20 cellular contexts compared by ENCODE assay signal in genomic region chr14:77046706-77047105, GRCh38. TPM values are rescaled to one million over a fixed set of nuclear protein-coding genes. Genes with fewer than 3 reads are reported as not detected.
DNase-seq lines count a peak whose midpoint lies in the region; FAIRE-seq and TF ChIP-seq lines count a peak whose summit lies in the region.
"Had no signal": no experiment of that assay in that cellular context is flagged by ENCODE, and none has a peak within 500 bp of the region (broad histone marks: within the 10 kb centered on the region; RNA-seq: fewer than 3 reads in every experiment).

No MANE protein-coding gene starts in this region.

- no peak overlapping the region for H3K9ac ChIP-seq in mammary epithelial cell (ENCODE audit: insufficient read depth, low read length)
- H3K9ac ChIP-seq: parathyroid adenoma had no signal

- H4K20me1 ChIP-seq in mammary epithelial cell (ENCODE audit: insufficient read depth, low read length), result no peaks in the 10 kb centered on the region

- no peak for TF ChIP-seq POLR2A in GM12891 (IDR thresholded peaks at IDR 0.05; ENCODE audit: low read depth, low read length)

- intact Hi-C loops in mammary epithelial cell (cut with micrococcal nuclease), result no loop called here

- WGBS in mammary epithelial cell (ENCODE audit: low coverage, missing lambda C conversion rate), result 47% methylated on average over 2 of the region's 2 CpGs

- BruUV-seq in mammary epithelial cell (replicated peaks; lab: Mats Ljungman, UMichigan), result no TSS peak

- DNase-seq in EH (ENCODE audit: low read depth), result peak; percentile 59
- DNase-seq in mammary epithelial cell, result peak; percentile 80
- DNase-seq in activated CD4-positive, CD25-positive, alpha-beta regulatory T cell treated with anti-CD3 and anti-CD28 coated beads, Interleukin-2, amount 50 U/mL, for 72 hours, result no peak
- no peak for DNase-seq in GM12891 (ENCODE audit: insufficient read length, low spot score)
- DNase-seq in 8988T, result no peak
- DNase-seq in activated naive CD4-positive, alpha-beta T cell treated with anti-CD3 and anti-CD28 coated beads, Interleukin-2, amount 50 U/mL, for 16 hours, result no peak
- DNase-seq: activated CD4-positive, alpha-beta memory T cell treated with anti-CD3 and anti-CD28 coated beads, Interleukin-2, amount 10 ng/mL, durations not matched to agents 7 days and 5 days; activated naive CD4-positive, alpha-beta T cell treated with anti-CD3 and anti-CD28 coated beads, Interleukin-2, amount 10 ng/mL, durations not matched to agents 7 days and 5 days; activated T-cell treated with anti-CD3 and anti-CD28 coated beads, Interleukin-2, amount 50 U/mL, for 4 hours; COR-L47; NCI-H1417 treated with DMSO at 0.1 percent for 48 hours; NCI-H2171; NCI-H774; RPMI8226 had no signal

- no peaks in the 10 kb centered on the region for H3K36me3 ChIP-seq in KOPT-K1 (ENCODE audit: insufficient read depth, low read length)
- no peaks in the 10 kb centered on the region for H3K36me3 ChIP-seq in mammary epithelial cell (ENCODE audit: insufficient read depth, low read length)
- H3K36me3 ChIP-seq: HAP-1 had no signal

- H3K27ac ChIP-seq in KOPT-K1 (ENCODE audit: low read depth, low read length, poor library complexity, severe bottlenecking) (peak overlapping the region; percentile 11), mammary epithelial cell (ENCODE audit: insufficient read depth, low read depth, low read length) (peak overlapping the region; percentile 55)
- H3K27ac ChIP-seq: parathyroid adenoma, VCaP had no signal

- in situ Hi-C loops in mammary epithelial cell (cut with MboI; ENCODE audit: low sequenced_read_pairs in 2 of 2), result no loop called here

- FAIRE-seq in GM12891 (lab: Jason Lieb, UNC), result no peak
- FAIRE-seq: astrocyte had no signal

- peak overlapping the region; percentile 100 for H3K27ac Mint-ChIP-seq in nephron
- H3K27ac Mint-ChIP-seq: activated CD4-positive, alpha-beta memory T cell treated with anti-CD3 and anti-CD28 coated beads, Interleukin-2, amount 10 ng/mL, durations not matched to agents 7 days and 5 days; activated naive CD4-positive, alpha-beta T cell treated with anti-CD3 and anti-CD28 coated beads, Interleukin-2, amount 10 ng/mL, durations not matched to agents 7 days and 5 days had no signal

- H3K4me3 Mint-ChIP-seq in nephron, result no peak overlapping the region
- H3K4me3 Mint-ChIP-seq: activated CD4-positive, alpha-beta memory T cell treated with anti-CD3 and anti-CD28 coated beads, Interleukin-2, amount 10 ng/mL, durations not matched to agents 7 days and 5 days; activated naive CD4-positive, alpha-beta T cell treated with anti-CD3 and anti-CD28 coated beads, Interleukin-2, amount 10 ng/mL, durations not matched to agents 7 days and 5 days; activated T-cell treated with anti-CD3 and anti-CD28 coated beads, Interleukin-2, amount 50 U/mL, for 4 hours had no signal

- peak overlapping the region; percentile 0 for H2AFZ ChIP-seq in mammary epithelial cell (ENCODE audit: low read depth, low read length)
- H2AFZ ChIP-seq: parathyroid adenoma had no signal

- H3K4me1 Mint-ChIP-seq in nephron, result peaks cover 76% of the 10 kb centered on the region

- TF ChIP-seq CTCF in mammary epithelial cell (conservative IDR thresholded peaks at IDR 0.05 in 1 of 2, IDR thresholded peaks at IDR 0.05 in 1 of 2; ENCODE audit: extremely low read depth in 1 of 2, insufficient read depth in 1 of 2, low read depth in 1 of 2, low read length in 2 of 2), result no peak
- no peak for TF ChIP-seq CTCF in nephron (IDR thresholded peaks at IDR 0.05; ENCODE audit: unreplicated experiment in 3 of 3)

- H3K27me3 Mint-ChIP-seq in nephron (ENCODE audit: low read depth), result no peaks in the 10 kb centered on the region

- dilution Hi-C loops in mammary epithelial cell (cut with HindIII; ENCODE audit: low sequenced_read_pairs), result loop anchor here (10.0 kb wide), 1 partner anchor 92 kb away; no protein-coding TSS in a partner anchor

- no peaks in the 10 kb centered on the region for H3K36me3 Mint-ChIP-seq in nephron (ENCODE audit: low read depth)
- H3K36me3 Mint-ChIP-seq: activated naive CD4-positive, alpha-beta T cell treated with anti-CD3 and anti-CD28 coated beads, Interleukin-2, amount 10 ng/mL, durations not matched to agents 7 days and 5 days had no signal

- H3K4me2 ChIP-seq in mammary epithelial cell (ENCODE audit: insufficient read depth, low read depth, low read length), result no peak overlapping the region

- no peak overlapping the region for H3K4me3 ChIP-seq in mammary epithelial cell (replicated peaks in 1 of 3; ENCODE audit: insufficient read depth in 1 of 3, low read depth in 2 of 3, low read length in 3 of 3)
- H3K4me3 ChIP-seq: HAP-1 had no signal

- no peaks in the 10 kb centered on the region for H3K9me3 Mint-ChIP-seq in nephron
- H3K9me3 Mint-ChIP-seq: activated CD4-positive, alpha-beta memory T cell treated with anti-CD3 and anti-CD28 coated beads, Interleukin-2, amount 10 ng/mL, durations not matched to agents 7 days and 5 days; activated naive CD4-positive, alpha-beta T cell treated with anti-CD3 and anti-CD28 coated beads, Interleukin-2, amount 10 ng/mL, durations not matched to agents 7 days and 5 days; activated T-cell treated with anti-CD3 and anti-CD28 coated beads, Interleukin-2, amount 50 U/mL, for 4 hours had no signal

- no peaks in the 10 kb centered on the region for H3K79me2 ChIP-seq in mammary epithelial cell (ENCODE audit: insufficient read depth, low read length)
- H3K79me2 ChIP-seq: parathyroid adenoma had no signal

- no peaks in the 10 kb centered on the region for H3K27me3 ChIP-seq in mammary epithelial cell (ENCODE audit: insufficient read depth, low read length)

- CTCF ChIA-PET in mammary epithelial cell (lab: Charles Lee; ENCODE audit: low non-redundant PET), result no interaction called here

- H3K4me1 ChIP-seq in mammary epithelial cell (ENCODE audit: insufficient read depth, low read length), result peaks cover 55% of the 10 kb centered on the region

- no peaks in the 10 kb centered on the region for H3K9me3 ChIP-seq in KOPT-K1 (ENCODE audit: insufficient read depth, low read length, poor library complexity, severe bottlenecking)
- H3K9me3 ChIP-seq in mammary epithelial cell (replicated peaks; ENCODE audit: insufficient read depth, low read length), result no peaks in the 10 kb centered on the region
- H3K9me3 ChIP-seq: HAP-1 had no signal

TF ChIP-seq in GM12891, 5 proteins besides CTCF, POLR2A, EP300 and RAD21:
- TF ChIP-seq PAX5 (IDR thresholded peaks at IDR 0.05; ENCODE audit: insufficient read depth, low read length, severe bottlenecking), result no peak
- no peak for TF ChIP-seq POU2F2 (IDR thresholded peaks at IDR 0.05; ENCODE audit: low read depth, low read length)
- no peak for TF ChIP-seq SPI1 (IDR thresholded peaks at IDR 0.05; ENCODE audit: low read depth, low read length)
- no peak for TF ChIP-seq POLR2AphosphoS5 (IDR thresholded peaks at IDR 0.05; ENCODE audit: low read depth, low read length)
- TF ChIP-seq TAF1 (IDR thresholded peaks at IDR 0.05; ENCODE audit: low read depth, low read length), result no peak

RNA-seq across cellular contexts. Expression of gene IRF2BPL, which starts 18.2 kb away (rescaled TPM):
- 10 to 100 TPM; 41.3 to 49.4 TPM for total RNA-seq in mammary epithelial cell
- 14.0 TPM for polyA plus RNA-seq in mammary epithelial cell
- 13.7 TPM for polyA minus RNA-seq in mammary epithelial cell
- 22.0 TPM for polyA plus RNA-seq in GM12891 (2012; ENCODE audit: low read depth, missing spikeins)

RNA-seq across cellular contexts. Expression of gene CIPC, which starts 51.4 kb away (rescaled TPM):
- total RNA-seq in mammary epithelial cell, result 10 to 100 TPM; 11.6 to 30.2 TPM
- polyA plus RNA-seq in mammary epithelial cell, result 9.9 TPM
- 14.5 TPM for polyA minus RNA-seq in mammary epithelial cell
- 6.4 TPM for polyA plus RNA-seq in GM12891 (2012; ENCODE audit: low read depth, missing spikeins)

Comparison
In these comparisons a context has a peak if more than half of its experiments do, and no peak if none do; other contexts are left out.
1. DNase-seq: peak in EH (single experiment) and mammary epithelial cell (single experiment); none in activated CD4-positive, CD25-positive, alpha-beta regulatory T cell treated with anti-CD3 and anti-CD28 coated beads, Interleukin-2, amount 50 U/mL, for 72 hours (single experiment), GM12891 (single experiment), 8988T (single experiment) and activated naive CD4-positive, alpha-beta T cell treated with anti-CD3 and anti-CD28 coated beads, Interleukin-2, amount 50 U/mL, for 16 hours (single experiment).